In the genomic region with DNA sequence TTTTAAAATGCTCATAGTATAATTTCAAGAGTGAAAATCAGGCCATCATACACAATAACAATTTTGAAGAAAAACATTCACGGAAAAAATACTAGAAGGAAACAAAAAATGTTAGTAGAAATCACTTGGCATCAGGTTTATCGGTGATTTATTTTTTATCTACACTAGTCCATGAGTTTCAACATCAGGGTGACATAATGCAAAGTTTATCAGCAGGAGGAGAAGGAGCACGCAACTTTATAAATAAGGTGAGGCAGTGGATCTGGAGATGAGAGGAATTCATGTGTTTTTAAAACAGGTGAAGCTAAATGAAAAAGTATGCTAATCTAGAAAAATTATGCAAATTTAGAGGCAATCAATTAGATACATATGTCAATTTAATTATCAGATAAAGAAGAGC, we compare ENCODE assay signal across 25 cellular contexts. TPM values are rescaled to one million over a fixed set of nuclear protein-coding genes. Genes with fewer than 3 reads are reported as not detected.
DNase-seq lines count a peak whose midpoint lies in the region; ATAC-seq, FAIRE-seq and TF ChIP-seq lines count a peak whose summit lies in the region.
"Had no signal": no experiment of that assay in that cellular context is flagged by ENCODE, and none has a peak within 500 bp of the region (broad histone marks: within the 10 kb centered on the region; RNA-seq: fewer than 3 reads in every experiment).

No MANE protein-coding gene starts in this region.

- CTCF ChIA-PET in CD4-positive, alpha-beta memory T cell (lab: Charles Lee; ENCODE audit: partially characterized antibody), result interaction anchor here (1.0 kb wide), 2 partner anchors 27 to 29 kb away, joined by 3 to 4 read pairs; no protein-coding TSS in a partner anchor
- CTCF ChIA-PET in GM12878 (lab: Yijun Ruan, JAX) (no interaction called here), WTC11 (lab: Charles Lee) (no interaction called here)

- H4K20me1 ChIP-seq in GM12878 (ENCODE audit: control insufficient read depth, insufficient read depth), result no peaks in the 10 kb centered on the region

- RAD21 ChIA-PET in GM12878 (lab: Charles Lee; ENCODE audit: unreplicated experiment), result no interaction called here

- no peaks in the 10 kb centered on the region for H3K27me3 ChIP-seq in CD4-positive, alpha-beta memory T cell (ENCODE audit: insufficient read depth, low read length)
- H3K27me3 ChIP-seq in GM12878 (replicated peaks in 1 of 2; ENCODE audit: control insufficient read depth in 2 of 2, insufficient read depth in 2 of 2, low read length in 1 of 2), result no peaks in the 10 kb centered on the region

- H3K9me3 ChIP-seq in CD4-positive, alpha-beta memory T cell (ENCODE audit: control insufficient read depth in 1 of 2, low read length in 2 of 2), result no peaks in the 10 kb centered on the region
- no peaks in the 10 kb centered on the region; the same call in 2 of the 3 replicates for H3K9me3 ChIP-seq in GM12878 (replicated peaks; ENCODE audit: control insufficient read depth, insufficient read depth, low read length)

- H3K27me3 Mint-ChIP-seq in activated T-cell treated with anti-CD3 and anti-CD28 coated beads, Interleukin-2, amount 50 U/mL, for 24 hours, result no peaks in the 10 kb centered on the region
- no peaks in the 10 kb centered on the region for H3K27me3 Mint-ChIP-seq in activated T-cell treated with anti-CD3 and anti-CD28 coated beads, Interleukin-2, amount 50 U/mL, for 4 hours (ENCODE audit: low read depth)
- no peaks in the 10 kb centered on the region for H3K27me3 Mint-ChIP-seq in CD4-positive, alpha-beta memory T cell
- H3K27me3 Mint-ChIP-seq in naive thymus-derived CD8-positive, alpha-beta T cell, result no peaks in the 10 kb centered on the region
- no peaks in the 10 kb centered on the region for H3K27me3 Mint-ChIP-seq in WTC11 (ENCODE audit: low read depth)
- H3K27me3 Mint-ChIP-seq: IgD-negative memory B cell had no signal

- no peak overlapping the region for H3K4me2 ChIP-seq in GM12878 (ENCODE audit: control insufficient read depth, insufficient read depth)
- H3K4me2 ChIP-seq: KMS-11 had no signal

- FAIRE-seq in GM12878 (lab: Jason Lieb, UNC), result peak; percentile 70
- FAIRE-seq: GM12891, GM19239 had no signal

- SMC1A ChIA-PET in GM12878 (lab: Charles Lee; ENCODE audit: uncharacterized antibody, unreplicated experiment), result interaction anchor here (1.0 to 2.2 kb wide), 2 partner anchors 15 to 90 kb away, joined by 4 to 5 read pairs; no protein-coding TSS in a partner anchor

- H3K79me2 ChIP-seq in GM12878 (ENCODE audit: control insufficient read depth, insufficient read depth, low read length), result no peaks in the 10 kb centered on the region

- no peak overlapping the region for H3K4me3 Mint-ChIP-seq in activated T-cell treated with anti-CD3 and anti-CD28 coated beads, Interleukin-2, amount 50 U/mL, for 24 hours
- no peak overlapping the region for H3K4me3 Mint-ChIP-seq in activated T-cell treated with anti-CD3 and anti-CD28 coated beads, Interleukin-2, amount 50 U/mL, for 4 hours
- H3K4me3 Mint-ChIP-seq in CD4-positive, alpha-beta memory T cell, result peak overlapping the region in 1 of 8 donors; percentile 40
- peak overlapping the region in 2 of 10 donors; percentile 16 to 47 for H3K4me3 Mint-ChIP-seq in naive thymus-derived CD8-positive, alpha-beta T cell
- H3K4me3 Mint-ChIP-seq in WTC11, result no peak overlapping the region
- H3K4me3 Mint-ChIP-seq: IgD-negative memory B cell had no signal

- H3K27ac ChIP-seq in CD4-positive, alpha-beta memory T cell (ENCODE audit: low read depth, low read length), result no peak overlapping the region
- H3K27ac ChIP-seq in GM12878 (ENCODE audit: control insufficient read depth, insufficient read depth), result no peak overlapping the region
- H3K27ac ChIP-seq: HL-60, KMS-11, RWPE1 had no signal

- H3K27ac Mint-ChIP-seq in activated T-cell treated with anti-CD3 and anti-CD28 coated beads, Interleukin-2, amount 50 U/mL, for 24 hours, result peak overlapping the region; percentile 19
- H3K27ac Mint-ChIP-seq in CD4-positive, alpha-beta memory T cell, result peak overlapping the region; percentile 9 to 87 (median 37)
- H3K27ac Mint-ChIP-seq in naive thymus-derived CD8-positive, alpha-beta T cell, result peak overlapping the region in 6 of 10 donors; percentile 21 to 89 (median 66)
- H3K27ac Mint-ChIP-seq in WTC11, result no peak overlapping the region
- H3K27ac Mint-ChIP-seq: IgD-negative memory B cell had no signal

- intact Hi-C loops in CD4-positive, alpha-beta memory T cell (cut with micrococcal nuclease), result no loop called here
- intact Hi-C loops in GM12878 (cut with micrococcal nuclease; ENCODE audit: unreplicated experiment), result no loop called here

- POLR2A ChIA-PET in CD4-positive, alpha-beta memory T cell (lab: Charles Lee; ENCODE audit: partially characterized antibody), result interaction anchor here (1.2 to 1.5 kb wide), 3 partner anchors 9 to 12 kb away, joined by 3 to 5 read pairs (median 4); no protein-coding TSS in a partner anchor
- POLR2A ChIA-PET in GM12878 (lab: Charles Lee), result no interaction called here
- POLR2A ChIA-PET in naive thymus-derived CD8-positive, alpha-beta T cell (lab: Charles Lee), result no interaction called here
- POLR2A ChIA-PET in WTC11 (lab: Charles Lee), result no interaction called here

- TF ChIP-seq RAD21 in GM12878 (IDR thresholded peaks at IDR 0.05; ENCODE audit: insufficient read depth, low read depth, low read length), result no peak

- H3K4me3 ChIP-seq in CD4-positive, alpha-beta memory T cell (ENCODE audit: low read length in 2 of 2), result no peak overlapping the region
- no peak overlapping the region for H3K4me3 ChIP-seq in GM12878

- peaks cover 30% of the 10 kb centered on the region for H3K36me3 ChIP-seq in CD4-positive, alpha-beta memory T cell (ENCODE audit: insufficient read depth, low read length)
- no peaks in the 10 kb centered on the region; a peak in 1 of 4 replicates for H3K36me3 ChIP-seq in GM12878 (ENCODE audit: control insufficient read depth in 2 of 2, insufficient read depth in 2 of 2, low read length in 1 of 2)

- peaks cover 11% of the 10 kb centered on the region for H3K9me3 Mint-ChIP-seq in activated T-cell treated with anti-CD3 and anti-CD28 coated beads, Interleukin-2, amount 50 U/mL, for 24 hours
- peaks cover under 1% of the 10 kb centered on the region for H3K9me3 Mint-ChIP-seq in activated T-cell treated with anti-CD3 and anti-CD28 coated beads, Interleukin-2, amount 50 U/mL, for 4 hours
- H3K9me3 Mint-ChIP-seq in CD4-positive, alpha-beta memory T cell, result peaks cover 0 to 5% (median 0%) of the 10 kb centered on the region in 8 donors
- peaks cover 0 to 3% (median 0%) of the 10 kb centered on the region in 9 donors for H3K9me3 Mint-ChIP-seq in naive thymus-derived CD8-positive, alpha-beta T cell
- H3K9me3 Mint-ChIP-seq in WTC11, result peaks cover 39% of the 10 kb centered on the region

- no peak overlapping the region for H2AFZ ChIP-seq in GM12878 (ENCODE audit: control insufficient read depth, low read depth, low read length)

- in situ Hi-C loops in GM12878 (cut with MboI), result no loop called here

- ATAC-seq in activated T-cell treated with anti-CD3 and anti-CD28 coated beads, Interleukin-2, amount 50 U/mL, for 4 hours, result no peak
- ATAC-seq in GM12878 (no peak), HG02840 (IDR thresholded peaks at IDR 0.05; ENCODE audit: low FRiP score, unreplicated experiment) (no peak), WTC11 (no peak), GM21360 (IDR thresholded peaks at IDR 0.05; ENCODE audit: unreplicated experiment) (no peak)
- ATAC-seq in naive thymus-derived CD8-positive, alpha-beta T cell, result no peak
- ATAC-seq: HCT116 had no signal

- TF ChIP-seq CTCF in GM12878 (IDR thresholded peaks at IDR 0.05 in 2 of 3, conservative IDR thresholded peaks at IDR 0.05 in 1 of 3; ENCODE audit: control insufficient read depth in 2 of 3, extremely low read depth in 1 of 3, insufficient read depth in 1 of 3, low read depth in 3 of 3, low read length in 3 of 3) (no peak), WTC11 (IDR thresholded peaks at IDR 0.05) (no peak)

- peaks cover 64% of the 10 kb centered on the region for H3K36me3 Mint-ChIP-seq in activated T-cell treated with anti-CD3 and anti-CD28 coated beads, Interleukin-2, amount 50 U/mL, for 24 hours (ENCODE audit: low read depth)
- H3K36me3 Mint-ChIP-seq in activated T-cell treated with anti-CD3 and anti-CD28 coated beads, Interleukin-2, amount 50 U/mL, for 4 hours (ENCODE audit: insufficient read depth), result peaks cover 33% of the 10 kb centered on the region
- H3K36me3 Mint-ChIP-seq in CD4-positive, alpha-beta memory T cell, result peaks cover 57 to 63% of the 10 kb centered on the region in 2 donors
- peaks cover 22 to 81% (median 48%) of the 10 kb centered on the region in 3 donors for H3K36me3 Mint-ChIP-seq in naive thymus-derived CD8-positive, alpha-beta T cell
- H3K36me3 Mint-ChIP-seq in WTC11, result peaks cover 13% of the 10 kb centered on the region

- no peak for DNase-seq in activated T-cell treated with anti-CD3 and anti-CD28 coated beads, Interleukin-2, amount 50 U/mL, for 24 hours
- no peak for DNase-seq in activated T-cell treated with anti-CD3 and anti-CD28 coated beads, Interleukin-2, amount 50 U/mL, for 4 hours
- DNase-seq in CD4-positive, alpha-beta memory T cell, result no peak
- DNase-seq in GM12878 (ENCODE audit: low read depth, low spot score) (no peak), WTC11 (ENCODE audit: low spot score) (no peak)
- no peak for DNase-seq in naive thymus-derived CD8-positive, alpha-beta T cell
- DNase-seq: Caco-2, EL, GDM1, MM.1S, NCI-H2029 treated with DMSO at 0.1 percent for 48 hours, NCI-H2227 treated with DMSO at 0.1 percent for 48 hours, NCI-H510A, NCI-H69, SHP77 had no signal

- no peak for TF ChIP-seq POLR2A in GM12878 (IDR thresholded peaks at IDR 0.05; ENCODE audit: low read depth, low read length)

- H3K4me1 ChIP-seq in CD4-positive, alpha-beta memory T cell (ENCODE audit: insufficient read depth, low read length), result peaks cover 16% of the 10 kb centered on the region
- no peaks in the 10 kb centered on the region for H3K4me1 ChIP-seq in GM12878 (ENCODE audit: control insufficient read depth, insufficient read depth, low read length)
- H3K4me1 ChIP-seq: Caco-2 had no signal

- H3K9ac ChIP-seq in GM12878 (ENCODE audit: control insufficient read depth, insufficient read depth, low read length), result no peak overlapping the region
- H3K9ac ChIP-seq: KMS-11 had no signal

- BruUV-seq in GM12878 (replicated peaks; lab: Mats Ljungman, UMichigan), result no TSS peak

- no peak for TF ChIP-seq EP300 in GM12878 (IDR thresholded peaks at IDR 0.05; ENCODE audit: borderline replicate concordance in 1 of 2, control insufficient read depth in 1 of 2, low read depth in 2 of 2, low read length in 2 of 2)

- WGBS in GM12878 (ENCODE audit: insufficient coverage, insufficient replicate concordance, low lambda C conversion rate, missing lambda C conversion rate), result 85% methylated on average over 3 of the region's 3 CpGs

- H3K4me1 Mint-ChIP-seq in activated T-cell treated with anti-CD3 and anti-CD28 coated beads, Interleukin-2, amount 50 U/mL, for 24 hours (ENCODE audit: low read depth), result peaks cover 53% of the 10 kb centered on the region
- peaks cover 42% of the 10 kb centered on the region for H3K4me1 Mint-ChIP-seq in activated T-cell treated with anti-CD3 and anti-CD28 coated beads, Interleukin-2, amount 50 U/mL, for 4 hours (ENCODE audit: low read depth)
- H3K4me1 Mint-ChIP-seq in CD4-positive, alpha-beta memory T cell, result peaks cover 22 to 52% (median 44%) of the 10 kb centered on the region in 4 donors
- H3K4me1 Mint-ChIP-seq in naive thymus-derived CD8-positive, alpha-beta T cell, result peaks cover 16 to 46% (median 41%) of the 10 kb centered on the region in 4 donors
- H3K4me1 Mint-ChIP-seq in WTC11, result no peaks in the 10 kb centered on the region

RNA-seq across cellular contexts. Expression of a gene that starts 54.2 kb away (rescaled TPM):
- 10 to 100 TPM; 24.8 to 33.1 (median 32.4) TPM for total RNA-seq in activated T-cell treated with anti-CD3 and anti-CD28 coated beads, Interleukin-2, amount 50 U/mL, for 4 hours
- 100 to 1,000 TPM; 256 to 270 TPM for total RNA-seq in CD4-positive, alpha-beta memory T cell
- polyA plus RNA-seq in CD4-positive, alpha-beta memory T cell, result 100 to 1,000 TPM; 223 to 336 TPM
- total RNA-seq in GM12878 (2013; cell fraction: nucleolus; rRNA removed), result 42.2 and 48.0 TPM in 2 replicates
- total RNA-seq in GM12878 (2014; rRNA removed) (12.8 and 13.2 TPM in 2 replicates), GM12878 (2014; rRNA removed; fragmentation: Illumina TruSeq; extraction: Trizol) (16.8 and 18.4 TPM in 2 replicates), GM12878 (2021) (23.1 and 23.4 TPM in 2 replicates), WTC11 (2021) (6.2 to 7.7 TPM (median 6.7 TPM) in 3 replicates)
- 3.3 TPM for polyA plus RNA-seq in GM12878 (2011; ENCODE audit: low read depth)
- polyA plus RNA-seq in GM12878 (2011; rRNA removed) (4.3 and 9.5 TPM in 2 replicates), GM12878 (2014; fragmentation: Illumina TruSeq; extraction: Trizol) (13.3 and 13.6 TPM in 2 replicates), GM12878 (2014; fragmentation: Nextera tagmentation; extraction: Ambion mirVana) (10 to 100 TPM; 10.2 to 11.9 TPM), GM12878 (2014; rRNA removed) (8.6 and 13.8 TPM in 2 replicates), GM12878 (2016; fragmentation: Nextera tagmentation; extraction: Ambion mirVana) (10 to 100 TPM; 18.4 to 22.7 TPM)
- polyA plus RNA-seq in GM12878 (2011; cell fraction: cytosol; rRNA removed), result 1.2 and 2.1 TPM in 2 replicates
- 2.4 and 2.7 TPM in 2 replicates for polyA plus RNA-seq in GM12878 (2011; cell fraction: nucleus; rRNA removed)
- polyA plus RNA-seq in GM12878 (2012), result 2.3 and 4.2 TPM in 2 replicates
- polyA minus RNA-seq in GM12878 (2011; rRNA and poly(A)+ RNA removed), result 4.2 and 9.4 TPM in 2 replicates
- 0.67 and 1.6 TPM in 2 replicates for polyA minus RNA-seq in GM12878 (2011; cell fraction: cytosol; rRNA and poly(A)+ RNA removed)
- polyA minus RNA-seq in GM12878 (2011; cell fraction: nucleus; rRNA and poly(A)+ RNA removed), result 3.1 and 4.4 TPM in 2 replicates
- 100 to 1,000 TPM; 291 to 295 TPM for total RNA-seq in naive thymus-derived CD8-positive, alpha-beta T cell
- polyA plus RNA-seq in naive thymus-derived CD8-positive, alpha-beta T cell, result 100 to 1,000 TPM; 285 to 350 (median 310) TPM
- polyA plus RNA-seq: BJ had no signal

Comparison
In these comparisons a context has a peak if more than half of its experiments do, and no peak if none do; other contexts are left out.
1. RNA of a gene that starts 54.2 kb away (total RNA-seq): 291 to 295 TPM in naive thymus-derived CD8-positive, alpha-beta T cell and 256 to 270 TPM in CD4-positive, alpha-beta memory T cell; 24.8 to 33.1 TPM in activated T-cell treated with anti-CD3 and anti-CD28 coated beads, Interleukin-2, amount 50 U/mL, for 4 hours, 12.8 to 48.0 TPM in GM12878 and 6.2 to 7.7 TPM in WTC11; every median in the first group is over 4 times any median in the second.